Comparison of ENCODE assay signal across 14 cellular contexts in genomic region chr20:10715035-10715434, GRCh38. TPM values are rescaled to one million over a fixed set of nuclear protein-coding genes. Genes with fewer than 3 reads are reported as not detected.
A peak's percentile ranks its signal among the peaks of the same experiment; 100 is the strongest.
DNase-seq lines count a peak whose midpoint lies in the region; ATAC-seq, FAIRE-seq and TF ChIP-seq lines count a peak whose summit lies in the region.
"Had no signal": no experiment of that assay in that cellular context is flagged by ENCODE, and none has a peak within 500 bp of the region (broad histone marks: within the 10 kb centered on the region; RNA-seq: fewer than 3 reads in every experiment).

No MANE protein-coding gene starts in this region.

- no peak for ATAC-seq in HG03571 (IDR thresholded peaks at IDR 0.05; ENCODE audit: unreplicated experiment)
- ATAC-seq: pancreas had no signal

- no peak overlapping the region for H3K27ac Mint-ChIP-seq in MCF 10A (ENCODE audit: low read depth, unreplicated experiment)
- H3K27ac Mint-ChIP-seq: activated T-helper 2 cell treated with anti-CD3 and anti-CD28 coated beads, Interferon-gamma antibody, Interleukin-2, Interleukin-4, amounts not matched to agents 10 μg/mL and 5 μg/mL and 100 μg/mL, durations not matched to agents 14 hours and 24 hours and 36 hours had no signal

- no TSS peak for BruUV-seq in MCF 10A (replicated peaks; lab: Mats Ljungman, UMichigan)

- H3K4me1 Mint-ChIP-seq in MCF 10A (ENCODE audit: insufficient read depth, unreplicated experiment), result peaks cover 13% of the 10 kb centered on the region

- H3K4me1 ChIP-seq in breast epithelium, result no peaks in the 10 kb centered on the region

- H3K9me3 Mint-ChIP-seq in MCF 10A (ENCODE audit: unreplicated experiment), result no peaks in the 10 kb centered on the region
- H3K9me3 Mint-ChIP-seq: activated T-helper 2 cell treated with anti-CD3 and anti-CD28 coated beads, Interferon-gamma antibody, Interleukin-2, Interleukin-4, amounts not matched to agents 10 μg/mL and 5 μg/mL and 100 μg/mL, durations not matched to agents 14 hours and 24 hours and 36 hours had no signal

- no peak overlapping the region for H3K4me3 Mint-ChIP-seq in MCF 10A (ENCODE audit: unreplicated experiment)

- H3K27me3 ChIP-seq in breast epithelium, result no peaks in the 10 kb centered on the region
- H3K27me3 ChIP-seq: pancreas had no signal

- intact Hi-C loops in MCF 10A (cut with micrococcal nuclease) (no loop called here), breast epithelium (cut with DNase I; ENCODE audit: low total_unique reads) (no loop called here)

- POLR2A ChIA-PET in MCF 10A (lab: Yijun Ruan, JAX), result interaction anchor here (0.6 to 3.0 kb wide), 4 partner anchors 9 to 31 kb away, joined by 3 to 16 read pairs (median 4); no protein-coding TSS in a partner anchor

- TF ChIP-seq POLR2A in breast epithelium (IDR thresholded peaks at IDR 0.05), result no peak

- H3K9me3 ChIP-seq in breast epithelium, result no peaks in the 10 kb centered on the region
- H3K9me3 ChIP-seq: pancreas had no signal

- FAIRE-seq in urothelium cell line (lab: Jason Lieb, UNC), result no peak

- H3K4me3 ChIP-seq in breast epithelium (no peak overlapping the region), epithelial cell of esophagus (ENCODE audit: low read length) (no peak overlapping the region)
- H3K4me3 ChIP-seq: pancreas had no signal

- H3K36me3 ChIP-seq in breast epithelium, result no peaks in the 10 kb centered on the region
- H3K36me3 ChIP-seq: pancreas had no signal

- no peaks in the 10 kb centered on the region for H3K36me3 Mint-ChIP-seq in MCF 10A (ENCODE audit: insufficient read depth, unreplicated experiment)

- TF ChIP-seq CTCF in MCF 10A (IDR thresholded peaks at IDR 0.05; ENCODE audit: unreplicated experiment) (no peak), breast epithelium (IDR thresholded peaks at IDR 0.05) (no peak), epithelial cell of esophagus (IDR thresholded peaks at IDR 0.05; ENCODE audit: insufficient read depth, low read depth, low read length, missing control alignments) (no peak)

- no peaks in the 10 kb centered on the region for H3K27me3 Mint-ChIP-seq in MCF 10A (ENCODE audit: insufficient read depth, unreplicated experiment)

- CTCF ChIA-PET in MCF 10A (lab: Yijun Ruan, JAX), result interaction anchor here (0.6 to 1.0 kb wide), 6 partner anchors 9 to 134 kb away, joined by 3 read pairs; no protein-coding TSS in a partner anchor

- peak; percentile 58 for DNase-seq in MCF 10A (ENCODE audit: unreplicated experiment)
- no peak for DNase-seq in breast epithelium (ENCODE audit: low spot score in 2 of 2)
- DNase-seq in RKO (ENCODE audit: low spot score), result peak; percentile 14
- peak; percentile 72 for DNase-seq in epithelial cell of esophagus (ENCODE audit: low read depth)
- peak; percentile 52 for DNase-seq in urothelium cell line (ENCODE audit: low spot score)
- no peak for DNase-seq in KG1 (lab: John Stamatoyannopoulos, UW)
- no peak for DNase-seq in activated naive CD4-positive, alpha-beta T cell treated with Interleukin-2 at 50 U/mL for 16 hours
- DNase-seq: activated CD4-positive, alpha-beta T cell treated with anti-CD3 and anti-CD28 coated beads for 1 hour; head of caudate nucleus; NCI-H2081 treated with DMSO at 0.1 percent for 48 hours; pancreas; stimulated activated CD4-positive, alpha-beta T cell treated with anti-CD3 and anti-CD28 coated beads, Interleukin-4, amount 100 ng/mL, for 1 hour had no signal

- no peak overlapping the region for H3K27ac ChIP-seq in breast epithelium
- H3K27ac ChIP-seq: pancreas had no signal

RNA-seq across cellular contexts. Expression of gene JAG1, which starts 41.2 kb away (rescaled TPM):
- 62.5 and 88.0 TPM in 2 replicates for total RNA-seq in MCF 10A (2022)
- total RNA-seq in breast epithelium, result 10 to 100 TPM; 49.0 to 97.9 (median 75.7) TPM

Comparison
In these comparisons a context has a peak if more than half of its experiments do, and no peak if none do; other contexts are left out.
1. DNase-seq: peak in MCF 10A (single experiment), RKO (single experiment), epithelial cell of esophagus (single experiment) and urothelium cell line (single experiment); none in breast epithelium (0 of 2), KG1 (single experiment) and activated naive CD4-positive, alpha-beta T cell treated with Interleukin-2 at 50 U/mL for 16 hours (single experiment).